ENCODE assay signal across 17 cellular contexts in genomic region chr20:8154636-8155035, GRCh38. TPM values are rescaled to one million over a fixed set of nuclear protein-coding genes. Genes with fewer than 3 reads are reported as not detected.
DNase-seq lines count a peak whose midpoint lies in the region; ATAC-seq and TF ChIP-seq lines count a peak whose summit lies in the region.
"Had no signal": no experiment of that assay in that cellular context is flagged by ENCODE, and none has a peak within 500 bp of the region (broad histone marks: within the 10 kb centered on the region; RNA-seq: fewer than 3 reads in every experiment).

No MANE protein-coding gene starts in this region.

- no peak for TF ChIP-seq CTCF in CD14-positive monocyte (IDR thresholded peaks at IDR 0.05)

- peak overlapping the region in 1 of 2 donors; percentile 73 for H3K4me3 Mint-ChIP-seq in CD14-positive monocyte
- peak overlapping the region in 1 of 3 donors; percentile 45 for H3K4me3 Mint-ChIP-seq in T-cell
- H3K4me3 Mint-ChIP-seq in naive thymus-derived CD4-positive, alpha-beta T cell: peak overlapping the region in 5 of 10 donors; percentile 16 to 44 (median 32)
- H3K4me3 Mint-ChIP-seq in activated T-helper 2 cell treated with anti-CD3 and anti-CD28 coated beads, Interferon-gamma antibody, Interleukin-2, Interleukin-4, amounts not matched to agents 10 μg/mL and 5 μg/mL and 100 μg/mL, durations not matched to agents 14 hours and 24 hours and 36 hours (ENCODE audit: low read depth): no peak overlapping the region
- H3K4me3 Mint-ChIP-seq: neural crest cell had no signal

- H3K36me3 Mint-ChIP-seq in CD14-positive monocyte (peaks cover 16% of the 10 kb centered on the region in 2 donors), T-cell (no peaks in the 10 kb centered on the region)
- H3K36me3 Mint-ChIP-seq in naive thymus-derived CD4-positive, alpha-beta T cell: no peaks in the 10 kb centered on the region
- no peaks in the 10 kb centered on the region for H3K36me3 Mint-ChIP-seq in activated T-helper 2 cell treated with anti-CD3 and anti-CD28 coated beads, Interferon-gamma antibody, Interleukin-2, Interleukin-4, amounts not matched to agents 10 μg/mL and 5 μg/mL and 100 μg/mL, durations not matched to agents 14 hours and 24 hours and 36 hours (ENCODE audit: low read depth)

- H3K27ac Mint-ChIP-seq in CD14-positive monocyte (peak overlapping the region; percentile 26 to 86 (median 67)), T-cell (peak overlapping the region; percentile 18 to 43)
- H3K27ac Mint-ChIP-seq in naive thymus-derived CD4-positive, alpha-beta T cell: peak overlapping the region in 5 of 9 donors; percentile 0 to 66 (median 28)
- H3K27ac Mint-ChIP-seq in activated T-helper 2 cell treated with anti-CD3 and anti-CD28 coated beads, Interferon-gamma antibody, Interleukin-2, Interleukin-4, amounts not matched to agents 10 μg/mL and 5 μg/mL and 100 μg/mL, durations not matched to agents 14 hours and 24 hours and 36 hours: no peak overlapping the region

- no peak overlapping the region for H3K27ac ChIP-seq in naive thymus-derived CD4-positive, alpha-beta T cell (ENCODE audit: low read depth, low read length)
- H3K27ac ChIP-seq: thoracic aorta had no signal

- CTCF ChIA-PET in T-cell (lab: Charles Lee): interaction anchor here in 1 of 2 donors (1.0 kb wide), 1 partner anchor 27 kb away, joined by 4 read pairs; no protein-coding TSS in a partner anchor
- CTCF ChIA-PET in naive thymus-derived CD4-positive, alpha-beta T cell (lab: Charles Lee): no interaction called here

- H3K36me3 ChIP-seq in naive thymus-derived CD4-positive, alpha-beta T cell (ENCODE audit: control insufficient read depth in 2 of 3, insufficient read depth in 3 of 3, low read length in 3 of 3): no peaks in the 10 kb centered on the region
- H3K36me3 ChIP-seq: thoracic aorta had no signal

- no peak overlapping the region; the same call in 1 of the 2 replicates for H3K4me3 ChIP-seq in Jurkat, Clone E6-1 (ENCODE audit: low read length)
- H3K4me3 ChIP-seq in naive thymus-derived CD4-positive, alpha-beta T cell (ENCODE audit: low read length): no peak overlapping the region
- H3K4me3 ChIP-seq: thoracic aorta had no signal

- H3K27me3 Mint-ChIP-seq in CD14-positive monocyte (ENCODE audit: low read depth in 3 of 3) (peaks cover 0 to 3% (median 0%) of the 10 kb centered on the region in 3 donors), T-cell (peaks cover 0 to 1% of the 10 kb centered on the region in 2 donors)
- H3K27me3 Mint-ChIP-seq in naive thymus-derived CD4-positive, alpha-beta T cell: peaks cover 0 to 4% (median 0%) of the 10 kb centered on the region in 5 donors
- peaks cover 8% of the 10 kb centered on the region for H3K27me3 Mint-ChIP-seq in activated T-helper 2 cell treated with anti-CD3 and anti-CD28 coated beads, Interferon-gamma antibody, Interleukin-2, Interleukin-4, amounts not matched to agents 10 μg/mL and 5 μg/mL and 100 μg/mL, durations not matched to agents 14 hours and 24 hours and 36 hours (ENCODE audit: low read depth)

- no peaks in the 10 kb centered on the region for H3K27me3 ChIP-seq in naive thymus-derived CD4-positive, alpha-beta T cell (ENCODE audit: control insufficient read depth in 2 of 2, insufficient read depth in 2 of 2, low read length in 2 of 2)
- H3K27me3 ChIP-seq: BE2C had no signal

- no peaks in the 10 kb centered on the region for H3K9me3 ChIP-seq in naive thymus-derived CD4-positive, alpha-beta T cell (ENCODE audit: control insufficient read depth in 2 of 3, low read length in 3 of 3)
- H3K9me3 ChIP-seq: BE2C, thoracic aorta had no signal

- DNase-seq in CD14-positive monocyte (ENCODE audit: low spot score) (no peak), T-cell (no peak), amygdala (lab: John Stamatoyannopoulos, UW) (no peak)
- DNase-seq in Jurkat, Clone E6-1 (ENCODE audit: low read depth, low spot score): peak; percentile 63
- DNase-seq in naive thymus-derived CD4-positive, alpha-beta T cell: no peak
- DNase-seq in activated T-helper 2 cell treated with anti-CD3 and anti-CD28 coated beads, Interferon-gamma antibody, Interleukin-2, Interleukin-4, amounts not matched to agents 10 μg/mL and 5 μg/mL and 100 μg/mL, durations not matched to agents 14 hours and 24 hours and 36 hours (ENCODE audit: low spot score): no peak
- DNase-seq: activated CD4-positive, alpha-beta T cell treated with anti-CD3 and anti-CD28 coated beads for 1 hour; activated T-cell treated with anti-CD3 and anti-CD28 coated beads for 4 hours; BE2C; cerebellar nuclear complex; NCI-H2107; right cardiac atrium; stimulated activated CD4-positive, alpha-beta T cell treated with anti-CD3 and anti-CD28 coated beads, Interleukin-2, amount 100 ng/mL, for 24 hours had no signal

- no peak for ATAC-seq in T-cell (replicated peaks in 1 of 4)
- ATAC-seq in naive thymus-derived CD4-positive, alpha-beta T cell: peak; percentile 54
- no peak for ATAC-seq in HG02678 (IDR thresholded peaks at IDR 0.05; ENCODE audit: unreplicated experiment)
- ATAC-seq in HG03432 (IDR thresholded peaks at IDR 0.05; ENCODE audit: unreplicated experiment): no peak
- ATAC-seq: right cardiac atrium had no signal

- peaks cover 65% of the 10 kb centered on the region for H3K4me1 Mint-ChIP-seq in CD14-positive monocyte
- peaks cover 62 to 66% (median 64%) of the 10 kb centered on the region in 3 donors for H3K4me1 Mint-ChIP-seq in T-cell
- peaks cover 25 to 60% (median 49%) of the 10 kb centered on the region in 7 donors for H3K4me1 Mint-ChIP-seq in naive thymus-derived CD4-positive, alpha-beta T cell
- peaks cover 24% of the 10 kb centered on the region for H3K4me1 Mint-ChIP-seq in activated T-helper 2 cell treated with anti-CD3 and anti-CD28 coated beads, Interferon-gamma antibody, Interleukin-2, Interleukin-4, amounts not matched to agents 10 μg/mL and 5 μg/mL and 100 μg/mL, durations not matched to agents 14 hours and 24 hours and 36 hours (ENCODE audit: low read depth)
- H3K4me1 Mint-ChIP-seq: neural crest cell had no signal

- POLR2A ChIA-PET in T-cell (lab: Charles Lee): no interaction called here
- POLR2A ChIA-PET in naive thymus-derived CD4-positive, alpha-beta T cell (lab: Charles Lee): interaction anchor here (0.7 kb wide), 1 partner anchor 160 kb away, joined by 3 read pairs; no protein-coding TSS in a partner anchor

- intact Hi-C loops in CD14-positive monocyte (cut with micrococcal nuclease): no loop called here
- intact Hi-C loops in naive thymus-derived CD4-positive, alpha-beta T cell (cut with micrococcal nuclease): loop anchor here in 1 of 2 donors (5.0 kb wide), 1 partner anchor 58 kb away; no protein-coding TSS in a partner anchor
- intact Hi-C loops in activated T-helper 2 cell treated with anti-CD3 and anti-CD28 coated beads, Interferon-gamma antibody, Interleukin-2, Interleukin-4, amounts not matched to agents 10 μg/mL and 5 μg/mL and 100 μg/mL, durations not matched to agents 14 hours and 24 hours and 36 hours (cut with micrococcal nuclease): loop anchor here (5.0 kb wide), 1 partner anchor 118 kb away; no protein-coding TSS in a partner anchor

- H3K4me1 ChIP-seq in naive thymus-derived CD4-positive, alpha-beta T cell (ENCODE audit: control insufficient read depth in 2 of 2, insufficient read depth in 2 of 2, low read length in 2 of 2): peaks cover 13 to 57% of the 10 kb centered on the region in 2 donors
- H3K4me1 ChIP-seq: BE2C had no signal

- H3K9me3 Mint-ChIP-seq in CD14-positive monocyte: peaks cover 7 to 12% (median 9%) of the 10 kb centered on the region in 7 donors
- H3K9me3 Mint-ChIP-seq in T-cell: no peaks in the 10 kb centered on the region
- H3K9me3 Mint-ChIP-seq in naive thymus-derived CD4-positive, alpha-beta T cell: peaks cover 0 to 6% (median 0%) of the 10 kb centered on the region in 11 donors
- no peaks in the 10 kb centered on the region for H3K9me3 Mint-ChIP-seq in activated T-helper 2 cell treated with anti-CD3 and anti-CD28 coated beads, Interferon-gamma antibody, Interleukin-2, Interleukin-4, amounts not matched to agents 10 μg/mL and 5 μg/mL and 100 μg/mL, durations not matched to agents 14 hours and 24 hours and 36 hours

RNA-seq across cellular contexts. Expression of gene PLCB1, which starts 22.6 kb away (rescaled TPM):
- polyA plus RNA-seq in CD14-positive monocyte: 10 to 100 TPM in 1 of 2 donors, 1 to 10 TPM in 1; 8.6 to 13.2 TPM
- polyA plus RNA-seq in Jurkat, Clone E6-1 (2012; ENCODE audit: insufficient read depth, insufficient read length): 4.0 TPM
- total RNA-seq in T-cell: 10 to 100 TPM in 2 of 5 donors, 1 to 10 TPM in 3; 3.3 to 15.1 (median 7.4) TPM
- total RNA-seq in naive thymus-derived CD4-positive, alpha-beta T cell: 10 to 100 TPM in 1 of 5 experiments, 1 to 10 TPM in 3, under 1 TPM in 1; 0.56 to 17.6 (median 2.3) TPM
- 1 to 10 TPM; 1.7 to 2.3 TPM for polyA plus RNA-seq in naive thymus-derived CD4-positive, alpha-beta T cell
- total RNA-seq in activated T-helper 2 cell treated with anti-CD3 and anti-CD28 coated beads, Interferon-gamma antibody, Interleukin-2, Interleukin-4, amounts not matched to agents 10 μg/mL and 5 μg/mL and 100 μg/mL, durations not matched to agents 14 hours and 24 hours and 36 hours: 2.6 TPM in 2 replicates
